19 cellular contexts compared by ENCODE assay signal in genomic region chrX:65658229-65658628, GRCh38. TPM values are rescaled to one million over a fixed set of nuclear protein-coding genes. Genes with fewer than 3 reads are reported as not detected.
DNase-seq lines count a peak whose midpoint lies in the region; ATAC-seq, FAIRE-seq and TF ChIP-seq lines count a peak whose summit lies in the region.
"Had no signal": no experiment of that assay in that cellular context is flagged by ENCODE, and none has a peak within 500 bp of the region (broad histone marks: within the 10 kb centered on the region; RNA-seq: fewer than 3 reads in every experiment).

No MANE protein-coding gene starts in this region.

- CTCF ChIA-PET in activated CD4-positive, alpha-beta T cell treated with anti-CD3 and anti-CD28 coated beads, Interleukin-2, amount 10 ng/mL, durations not matched to agents 7 days and 5 days (lab: Charles Lee) = interaction anchor here (0.6 to 4.7 kb wide), 5 partner anchors 7 to 557 kb away, joined by 3 to 17 read pairs (median 4); no protein-coding TSS in a partner anchor

- H3K4me1 Mint-ChIP-seq in activated CD4-positive, alpha-beta T cell treated with anti-CD3 and anti-CD28 coated beads, Interleukin-2, amount 10 ng/mL, durations not matched to agents 24 days and 14 days = peaks cover 28% of the 10 kb centered on the region
- peaks cover 35% of the 10 kb centered on the region for H3K4me1 Mint-ChIP-seq in activated CD4-positive, alpha-beta T cell treated with anti-CD3 and anti-CD28 coated beads, Interleukin-2, amount 10 ng/mL, durations not matched to agents 7 days and 5 days
- peaks cover 32% of the 10 kb centered on the region for H3K4me1 Mint-ChIP-seq in activated naive CD8-positive, alpha-beta T cell treated with anti-CD3 and anti-CD28 coated beads for 36 hours
- peaks cover 35% of the 10 kb centered on the region for H3K4me1 Mint-ChIP-seq in stimulated activated naive CD8-positive, alpha-beta T cell treated with anti-CD3 and anti-CD28 coated beads, Interleukin-15, Interleukin-2, amounts not matched to agents 100 ng/mL and 50 ng/mL, for 24 hours (ENCODE audit: low read depth)

- peaks cover 10% of the 10 kb centered on the region for H3K36me3 Mint-ChIP-seq in activated CD4-positive, alpha-beta T cell treated with anti-CD3 and anti-CD28 coated beads, Interleukin-2, amount 10 ng/mL, durations not matched to agents 24 days and 14 days (ENCODE audit: low read depth)
- peaks cover 12% of the 10 kb centered on the region for H3K36me3 Mint-ChIP-seq in activated CD4-positive, alpha-beta T cell treated with anti-CD3 and anti-CD28 coated beads, Interleukin-2, amount 10 ng/mL, durations not matched to agents 7 days and 5 days (ENCODE audit: low read depth)
- peaks cover 11% of the 10 kb centered on the region for H3K36me3 Mint-ChIP-seq in activated naive CD8-positive, alpha-beta T cell treated with anti-CD3 and anti-CD28 coated beads for 36 hours
- no peaks in the 10 kb centered on the region for H3K36me3 Mint-ChIP-seq in stimulated activated naive CD8-positive, alpha-beta T cell treated with anti-CD3 and anti-CD28 coated beads, Interleukin-15, Interleukin-2, amounts not matched to agents 100 ng/mL and 50 ng/mL, for 24 hours (ENCODE audit: low read depth)

- ATAC-seq in HG02610 (IDR thresholded peaks at IDR 0.05; ENCODE audit: unreplicated experiment) = peak; percentile 57
- ATAC-seq in GM21529 (IDR thresholded peaks at IDR 0.05; ENCODE audit: unreplicated experiment) = no peak
- ATAC-seq in HG03342 (IDR thresholded peaks at IDR 0.05; ENCODE audit: unreplicated experiment) = no peak
- ATAC-seq: HepG2 had no signal

- H3K9me3 Mint-ChIP-seq in activated CD4-positive, alpha-beta T cell treated with anti-CD3 and anti-CD28 coated beads, Interleukin-2, amount 10 ng/mL, durations not matched to agents 24 days and 14 days = peaks cover 5% of the 10 kb centered on the region
- peaks cover 2% of the 10 kb centered on the region for H3K9me3 Mint-ChIP-seq in activated CD4-positive, alpha-beta T cell treated with anti-CD3 and anti-CD28 coated beads, Interleukin-2, amount 10 ng/mL, durations not matched to agents 7 days and 5 days
- peaks cover 4% of the 10 kb centered on the region for H3K9me3 Mint-ChIP-seq in activated naive CD8-positive, alpha-beta T cell treated with anti-CD3 and anti-CD28 coated beads for 36 hours
- H3K9me3 Mint-ChIP-seq in stimulated activated naive CD8-positive, alpha-beta T cell treated with anti-CD3 and anti-CD28 coated beads, Interleukin-15, Interleukin-2, amounts not matched to agents 100 ng/mL and 50 ng/mL, for 24 hours = no peaks in the 10 kb centered on the region

- no peak for DNase-seq in activated CD4-positive, alpha-beta T cell treated with anti-CD3 and anti-CD28 coated beads, Interleukin-2, amount 10 ng/mL, durations not matched to agents 24 days and 14 days
- no peak for DNase-seq in activated CD4-positive, alpha-beta T cell treated with anti-CD3 and anti-CD28 coated beads, Interleukin-2, amount 10 ng/mL, durations not matched to agents 7 days and 5 days
- DNase-seq in activated naive CD8-positive, alpha-beta T cell treated with anti-CD3 and anti-CD28 coated beads for 36 hours = no peak
- DNase-seq in D721Med (ENCODE audit: insufficient read length, low spot score) = no peak
- DNase-seq: 8988T, Caco-2, DMS53, GM23248, HCEC 1CT, KG1, NCI-H146, NCI-H2081, NCI-H748 treated with DMSO at 0.1 percent for 48 hours, RPMI8226 had no signal

- POLR2A ChIA-PET in activated CD4-positive, alpha-beta T cell treated with anti-CD3 and anti-CD28 coated beads, Interleukin-2, amount 10 ng/mL, durations not matched to agents 7 days and 5 days (lab: Charles Lee) = no interaction called here

- intact Hi-C loops in activated CD4-positive, alpha-beta T cell treated with anti-CD3 and anti-CD28 coated beads, Interleukin-2, amount 10 ng/mL, durations not matched to agents 24 days and 14 days (cut with micrococcal nuclease) = no loop called here

- H3K27me3 Mint-ChIP-seq in activated CD4-positive, alpha-beta T cell treated with anti-CD3 and anti-CD28 coated beads, Interleukin-2, amount 10 ng/mL, durations not matched to agents 24 days and 14 days = no peaks in the 10 kb centered on the region
- no peaks in the 10 kb centered on the region for H3K27me3 Mint-ChIP-seq in activated CD4-positive, alpha-beta T cell treated with anti-CD3 and anti-CD28 coated beads, Interleukin-2, amount 10 ng/mL, durations not matched to agents 7 days and 5 days
- no peaks in the 10 kb centered on the region for H3K27me3 Mint-ChIP-seq in activated naive CD8-positive, alpha-beta T cell treated with anti-CD3 and anti-CD28 coated beads for 36 hours
- no peaks in the 10 kb centered on the region for H3K27me3 Mint-ChIP-seq in stimulated activated naive CD8-positive, alpha-beta T cell treated with anti-CD3 and anti-CD28 coated beads, Interleukin-15, Interleukin-2, amounts not matched to agents 100 ng/mL and 50 ng/mL, for 24 hours

- H3K27ac Mint-ChIP-seq in activated CD4-positive, alpha-beta T cell treated with anti-CD3 and anti-CD28 coated beads, Interleukin-2, amount 10 ng/mL, durations not matched to agents 24 days and 14 days = no peak overlapping the region
- H3K27ac Mint-ChIP-seq in activated CD4-positive, alpha-beta T cell treated with anti-CD3 and anti-CD28 coated beads, Interleukin-2, amount 10 ng/mL, durations not matched to agents 7 days and 5 days = no peak overlapping the region
- peak overlapping the region; percentile 42 for H3K27ac Mint-ChIP-seq in activated naive CD8-positive, alpha-beta T cell treated with anti-CD3 and anti-CD28 coated beads for 36 hours
- peak overlapping the region; percentile 49 for H3K27ac Mint-ChIP-seq in stimulated activated naive CD8-positive, alpha-beta T cell treated with anti-CD3 and anti-CD28 coated beads, Interleukin-15, Interleukin-2, amounts not matched to agents 100 ng/mL and 50 ng/mL, for 24 hours

- no peak for FAIRE-seq in D721Med (lab: Jason Lieb, UNC)
- FAIRE-seq: HepG2 had no signal

- TF ChIP-seq CTCF in D721Med (IDR thresholded peaks at IDR 0.05; ENCODE audit: insufficient read depth, missing control alignments) = no peak

- H3K4me3 Mint-ChIP-seq in activated CD4-positive, alpha-beta T cell treated with anti-CD3 and anti-CD28 coated beads, Interleukin-2, amount 10 ng/mL, durations not matched to agents 24 days and 14 days = peak overlapping the region; percentile 34
- no peak overlapping the region for H3K4me3 Mint-ChIP-seq in activated CD4-positive, alpha-beta T cell treated with anti-CD3 and anti-CD28 coated beads, Interleukin-2, amount 10 ng/mL, durations not matched to agents 7 days and 5 days
- no peak overlapping the region for H3K4me3 Mint-ChIP-seq in activated naive CD8-positive, alpha-beta T cell treated with anti-CD3 and anti-CD28 coated beads for 36 hours
- H3K4me3 Mint-ChIP-seq in stimulated activated naive CD8-positive, alpha-beta T cell treated with anti-CD3 and anti-CD28 coated beads, Interleukin-15, Interleukin-2, amounts not matched to agents 100 ng/mL and 50 ng/mL, for 24 hours = no peak overlapping the region

RNA-seq across cellular contexts. Expression of gene MSN, which starts 9.2 kb away (rescaled TPM):
- 480 and 482 TPM in 2 replicates for total RNA-seq in activated CD4-positive, alpha-beta T cell treated with anti-CD3 and anti-CD28 coated beads, Interleukin-2, amount 10 ng/mL, durations not matched to agents 24 days and 14 days
- total RNA-seq in activated CD4-positive, alpha-beta T cell treated with anti-CD3 and anti-CD28 coated beads, Interleukin-2, amount 10 ng/mL, durations not matched to agents 7 days and 5 days = 100 to 1,000 TPM; 617 to 728 TPM
- total RNA-seq in activated naive CD8-positive, alpha-beta T cell treated with anti-CD3 and anti-CD28 coated beads for 36 hours = 100 to 1,000 TPM; 433 to 443 TPM
- total RNA-seq: HepG2 had no signal

Comparison
In these comparisons a context has a peak if more than half of its experiments do, and no peak if none do; other contexts are left out.
1. H3K27ac Mint-ChIP-seq: peak in activated naive CD8-positive, alpha-beta T cell treated with anti-CD3 and anti-CD28 coated beads for 36 hours (single experiment) and stimulated activated naive CD8-positive, alpha-beta T cell treated with anti-CD3 and anti-CD28 coated beads, Interleukin-15, Interleukin-2, amounts not matched to agents 100 ng/mL and 50 ng/mL, for 24 hours (single experiment); none in activated CD4-positive, alpha-beta T cell treated with anti-CD3 and anti-CD28 coated beads, Interleukin-2, amount 10 ng/mL, durations not matched to agents 24 days and 14 days (single experiment) and activated CD4-positive, alpha-beta T cell treated with anti-CD3 and anti-CD28 coated beads, Interleukin-2, amount 10 ng/mL, durations not matched to agents 7 days and 5 days (single experiment).